ENCODE assay signal across 8 cellular contexts in genomic region chr14:90758028-90758889, GRCh38. TPM values are rescaled to one million over a fixed set of nuclear protein-coding genes. Genes with fewer than 3 reads are reported as not detected.
DNase-seq lines count a peak whose midpoint lies in the region; ATAC-seq and TF ChIP-seq lines count a peak whose summit lies in the region.

No MANE protein-coding gene starts in this region.

- no peaks in the 10 kb centered on the region for H3K36me3 ChIP-seq in DND-41 (ENCODE audit: insufficient read depth, low read length)

- H4K20me1 ChIP-seq in DND-41 (ENCODE audit: insufficient read depth, low read length): no peaks in the 10 kb centered on the region

- peak overlapping the region; percentile 88 for H3K4me2 ChIP-seq in DND-41 (ENCODE audit: insufficient read depth, low read length)

- H3K79me2 ChIP-seq in DND-41 (ENCODE audit: insufficient read depth, low read length): no peaks in the 10 kb centered on the region

- peak overlapping the region; percentile 71 for H3K27ac ChIP-seq in DND-41 (ENCODE audit: low read length)

- H3K9me3 ChIP-seq in DND-41 (ENCODE audit: insufficient read depth, low read length, severe bottlenecking): peaks cover 7% of the 10 kb centered on the region

- DNase-seq in DND-41 (peak; percentile 93), KG1 (lab: John Stamatoyannopoulos, UW) (peak; percentile 76), fibroblast of mammary gland (ENCODE audit: low read depth) (peak; percentile 91)
- DNase-seq in activated T-helper 1 cell treated with anti-CD3 and anti-CD28 coated beads, Interleukin-12 subunit alpha, Interleukin-12 subunit beta, Interleukin-2, Interleukin-4 antibody, amounts not matched to agents 30 ng/mL and 10 ng/mL and 1 ng/mL, durations not matched to agents 14 hours and 24 hours and 36 hours (ENCODE audit: low spot score): peak; percentile 93
- DNase-seq in natural killer cell treated with Interleukin-12 subunit alpha and Interleukin-12 subunit beta and Interleukin-15 and Interleukin-18, amount 100 ng/mL, for 72 hours (ENCODE audit: low spot score): peak; percentile 94
- DNase-seq in stimulated activated naive CD4-positive, alpha-beta T cell treated with Interleukin-2 at 50 U/mL for 16 hours (lab: John Stamatoyannopoulos, UW): peak; percentile 97

- H3K9me3 Mint-ChIP-seq in activated T-helper 1 cell treated with anti-CD3 and anti-CD28 coated beads, Interleukin-12 subunit alpha, Interleukin-12 subunit beta, Interleukin-2, Interleukin-4 antibody, amounts not matched to agents 30 ng/mL and 10 ng/mL and 1 ng/mL, durations not matched to agents 14 hours and 24 hours and 36 hours: peaks cover 11% of the 10 kb centered on the region
- peaks cover 6% of the 10 kb centered on the region for H3K9me3 Mint-ChIP-seq in natural killer cell treated with Interleukin-12 subunit alpha and Interleukin-12 subunit beta and Interleukin-15 and Interleukin-18, amount 100 ng/mL, for 72 hours

- H3K4me1 Mint-ChIP-seq in activated T-helper 1 cell treated with anti-CD3 and anti-CD28 coated beads, Interleukin-12 subunit alpha, Interleukin-12 subunit beta, Interleukin-2, Interleukin-4 antibody, amounts not matched to agents 30 ng/mL and 10 ng/mL and 1 ng/mL, durations not matched to agents 14 hours and 24 hours and 36 hours (ENCODE audit: low read depth): peaks cover 6% of the 10 kb centered on the region
- peaks cover 7 to 8% of the 10 kb centered on the region in 2 donors for H3K4me1 Mint-ChIP-seq in natural killer cell treated with Interleukin-12 subunit alpha and Interleukin-12 subunit beta and Interleukin-15 and Interleukin-18, amount 100 ng/mL, for 72 hours (ENCODE audit: low read depth in 2 of 2)

- H3K4me3 Mint-ChIP-seq in activated T-helper 1 cell treated with anti-CD3 and anti-CD28 coated beads, Interleukin-12 subunit alpha, Interleukin-12 subunit beta, Interleukin-2, Interleukin-4 antibody, amounts not matched to agents 30 ng/mL and 10 ng/mL and 1 ng/mL, durations not matched to agents 14 hours and 24 hours and 36 hours: peak overlapping the region; percentile 74
- peak overlapping the region; percentile 74 for H3K4me3 Mint-ChIP-seq in natural killer cell treated with Interleukin-12 subunit alpha and Interleukin-12 subunit beta and Interleukin-15 and Interleukin-18, amount 100 ng/mL, for 72 hours

- peak overlapping the region; percentile 78 for H3K27ac Mint-ChIP-seq in activated T-helper 1 cell treated with anti-CD3 and anti-CD28 coated beads, Interleukin-12 subunit alpha, Interleukin-12 subunit beta, Interleukin-2, Interleukin-4 antibody, amounts not matched to agents 30 ng/mL and 10 ng/mL and 1 ng/mL, durations not matched to agents 14 hours and 24 hours and 36 hours
- peak overlapping the region; percentile 64 to 85 for H3K27ac Mint-ChIP-seq in natural killer cell treated with Interleukin-12 subunit alpha and Interleukin-12 subunit beta and Interleukin-15 and Interleukin-18, amount 100 ng/mL, for 72 hours

- peak overlapping the region; percentile 98 for H2AFZ ChIP-seq in DND-41 (ENCODE audit: low read depth, low read length)

- TF ChIP-seq CTCF in DND-41 (IDR thresholded peaks at IDR 0.05; ENCODE audit: borderline replicate concordance, extremely low read depth, low read length, poor library complexity, severe bottlenecking) (peak; percentile 88), fibroblast of mammary gland (conservative IDR thresholded peaks at IDR 0.05; ENCODE audit: control insufficient read depth, insufficient read depth, low read depth, low read length) (peak; percentile 57)

- peaks cover 27% of the 10 kb centered on the region for H3K27me3 Mint-ChIP-seq in activated T-helper 1 cell treated with anti-CD3 and anti-CD28 coated beads, Interleukin-12 subunit alpha, Interleukin-12 subunit beta, Interleukin-2, Interleukin-4 antibody, amounts not matched to agents 30 ng/mL and 10 ng/mL and 1 ng/mL, durations not matched to agents 14 hours and 24 hours and 36 hours (ENCODE audit: insufficient read depth)
- H3K27me3 Mint-ChIP-seq in natural killer cell treated with Interleukin-12 subunit alpha and Interleukin-12 subunit beta and Interleukin-15 and Interleukin-18, amount 100 ng/mL, for 72 hours: peaks cover 7 to 11% of the 10 kb centered on the region in 2 donors

- H3K4me3 ChIP-seq in DND-41 (ENCODE audit: low read depth in 1 of 2, low read length in 2 of 2) (peak overlapping the region; percentile 29 to 62; a peak in 3 of 4 replicates), fibroblast of mammary gland (ENCODE audit: control insufficient read depth, low read depth, low read length) (peak overlapping the region; percentile 62)

- intact Hi-C loops in activated T-helper 1 cell treated with anti-CD3 and anti-CD28 coated beads, Interleukin-12 subunit alpha, Interleukin-12 subunit beta, Interleukin-2, Interleukin-4 antibody, amounts not matched to agents 30 ng/mL and 10 ng/mL and 1 ng/mL, durations not matched to agents 14 hours and 24 hours and 36 hours (cut with micrococcal nuclease): loop anchor here (1.0 to 5.0 kb wide), 10 partner anchors 58 to 1284 kb away; partner anchors contain the start of genes EFCAB11, NRDE2, PSMC1 and TRIP11

- no peaks in the 10 kb centered on the region for H3K27me3 ChIP-seq in DND-41 (ENCODE audit: insufficient read depth, low read length, poor library complexity)

- H3K9ac ChIP-seq in DND-41 (ENCODE audit: low read depth, low read length): peak overlapping the region; percentile 70

- H3K4me1 ChIP-seq in DND-41 (ENCODE audit: insufficient read depth, low read length): peaks cover 18% of the 10 kb centered on the region

- ATAC-seq in DND-41 (ENCODE audit: insufficient read depth, low read depth) (peak; percentile 95), GM21723 (IDR thresholded peaks at IDR 0.05; ENCODE audit: unreplicated experiment) (peak; percentile 90)
- ATAC-seq in natural killer cell treated with Interleukin-12 subunit alpha and Interleukin-12 subunit beta and Interleukin-15 and Interleukin-18, amount 100 ng/mL, for 72 hours: peak; percentile 96

- H3K36me3 Mint-ChIP-seq in activated T-helper 1 cell treated with anti-CD3 and anti-CD28 coated beads, Interleukin-12 subunit alpha, Interleukin-12 subunit beta, Interleukin-2, Interleukin-4 antibody, amounts not matched to agents 30 ng/mL and 10 ng/mL and 1 ng/mL, durations not matched to agents 14 hours and 24 hours and 36 hours (ENCODE audit: low read depth): no peaks in the 10 kb centered on the region
- peaks cover 9% of the 10 kb centered on the region for H3K36me3 Mint-ChIP-seq in natural killer cell treated with Interleukin-12 subunit alpha and Interleukin-12 subunit beta and Interleukin-15 and Interleukin-18, amount 100 ng/mL, for 72 hours

TF ChIP-seq in PFSK-1, 5 proteins besides CTCF, POLR2A, EP300 and RAD21:
- TF ChIP-seq POLR2AphosphoS5 (IDR thresholded peaks at IDR 0.05; ENCODE audit: low read depth, low read length) (no peak), FOXP2 (optimal IDR thresholded peaks at IDR 0.05; ENCODE audit: borderline replicate concordance, extremely low read depth, extremely low read length, insufficient read depth) (peak; percentile 64)

RNA-seq across cellular contexts. Expression of gene TTC7B, which starts 58.0 kb away (rescaled TPM):
- polyA plus RNA-seq in PFSK-1 (2012; ENCODE audit: insufficient read length, low read depth): 42.8 TPM
- total RNA-seq in activated T-helper 1 cell treated with anti-CD3 and anti-CD28 coated beads, Interleukin-12 subunit alpha, Interleukin-12 subunit beta, Interleukin-2, Interleukin-4 antibody, amounts not matched to agents 30 ng/mL and 10 ng/mL and 1 ng/mL, durations not matched to agents 14 hours and 24 hours and 36 hours: 3.1 and 4.3 TPM in 2 replicates
- 10 to 100 TPM in 1 of 2 donors, 1 to 10 TPM in 1; 8.9 to 24.5 TPM for total RNA-seq in natural killer cell treated with Interleukin-12 subunit alpha and Interleukin-12 subunit beta and Interleukin-15 and Interleukin-18, amount 100 ng/mL, for 72 hours

Comparison
In these comparisons a context has a peak if more than half of its experiments do, and no peak if none do; other contexts are left out.
1. Peak in every context shown above with its lines: DNase-seq, ATAC-seq, H3K4me3 ChIP-seq and H3K27ac ChIP-seq.